Comparison of ENCODE assay signal across 36 cellular contexts in genomic region chr2:147385600-147385999, GRCh38.
"Had no signal": no experiment of that assay in that cellular context is flagged by ENCODE, and none has a peak within 500 bp of the region (broad histone marks: within the 10 kb centered on the region; RNA-seq: fewer than 3 reads in every experiment).

No MANE protein-coding gene starts in this region.

- H3K27ac ChIP-seq: adrenal gland, ascending aorta, cardiac muscle cell, VCaP had no signal

- H3K27me3 ChIP-seq: adrenal gland, ascending aorta, cardiac muscle cell had no signal

- H3K36me3 Mint-ChIP-seq: activated CD4-positive, alpha-beta memory T cell treated with anti-CD3 and anti-CD28 coated beads for 36 hours; activated naive CD4-positive, alpha-beta T cell treated with anti-CD3 and anti-CD28 coated beads, Interleukin-2, amount 50 U/mL, for 72 hours; activated naive CD8-positive, alpha-beta T cell treated with anti-CD3 and anti-CD28 coated beads for 36 hours; brain; T-cell had no signal

- H3K36me3 ChIP-seq: adrenal gland, ascending aorta, cardiac muscle cell had no signal

- DNase-seq: activated B cell treated with CpG ODN at 0.5 μM for 24 hours; activated CD4-positive, alpha-beta memory T cell treated with anti-CD3 and anti-CD28 coated beads for 36 hours; activated CD4-positive, alpha-beta T cell treated with anti-CD3 and anti-CD28 coated beads for 4 hours; activated CD4-positive, alpha-beta T cell treated with anti-CD3 and anti-CD28 coated beads, Interleukin-2, amount 10 ng/mL, durations not matched to agents 24 days and 14 days; activated CD4-positive, alpha-beta T cell treated with anti-CD3 and anti-CD28 coated beads, Interleukin-2, amount 50 U/mL, for 1 hour; activated CD4-positive, alpha-beta T cell treated with anti-CD3 and anti-CD28 coated beads, Interleukin-2, amount 50 U/mL, for 4 hours; activated CD4-positive, CD25-positive, alpha-beta regulatory T cell treated with anti-CD3 and anti-CD28 coated beads, Interleukin-2, amount 50 U/mL, for 72 hours; activated CD8-positive, alpha-beta memory T cell treated with anti-CD3 and anti-CD28 coated beads, Interleukin-2, amount 50 U/mL, for 4 hours; activated CD8-positive, alpha-beta T cell treated with anti-CD3 and anti-CD28 coated beads for 36 hours; activated effector memory CD4-positive, alpha-beta T cell treated with anti-CD3 and anti-CD28 coated beads, Interleukin-2, amount 50 U/mL, for 16 hours; activated gamma-delta T cell treated with Interleukin-2 at 50 U/mL for 16 hours; activated naive CD4-positive, alpha-beta T cell; activated naive CD4-positive, alpha-beta T cell treated with anti-CD3 and anti-CD28 coated beads for 36 hours; activated naive CD4-positive, alpha-beta T cell treated with anti-CD3 and anti-CD28 coated beads, Interleukin-2, amount 50 U/mL, for 16 hours; activated naive CD8-positive, alpha-beta T cell treated with anti-CD3 and anti-CD28 coated beads for 36 hours; activated T-cell treated with anti-CD3 and anti-CD28 coated beads for 4 hours; activated T-cell treated with anti-CD3 and anti-CD28 coated beads, Interleukin-2, amount 50 U/mL, for 1 hour; activated T-cell treated with anti-CD3 and anti-CD28 coated beads, Interleukin-2, amount 50 U/mL, for 4 hours; activated T-cell treated with anti-CD3 and anti-CD28 coated beads, Interleukin-2, amount 50 U/mL, for 72 hours; adrenal gland; amniotic stem cell; anterior cingulate cortex; caudate nucleus; cerebellar nuclear complex; T-cell; T-helper 2 cell; T-helper 9 cell had no signal

- H3K9me3 Mint-ChIP-seq: activated B cell treated with CpG ODN at 0.5 μM for 24 hours; activated CD4-positive, alpha-beta memory T cell treated with anti-CD3 and anti-CD28 coated beads for 36 hours; activated CD8-positive, alpha-beta T cell treated with anti-CD3 and anti-CD28 coated beads for 36 hours; activated naive CD4-positive, alpha-beta T cell treated with anti-CD3 and anti-CD28 coated beads for 36 hours; activated naive CD4-positive, alpha-beta T cell treated with anti-CD3 and anti-CD28 coated beads, Interleukin-2, amount 50 U/mL, for 72 hours; activated naive CD8-positive, alpha-beta T cell treated with anti-CD3 and anti-CD28 coated beads for 36 hours; activated T-cell treated with anti-CD3 and anti-CD28 coated beads, Interleukin-2, amount 50 U/mL, for 4 hours; activated T-cell treated with anti-CD3 and anti-CD28 coated beads, Interleukin-2, amount 50 U/mL, for 72 hours; activated T-helper 1 cell treated with anti-CD3 and anti-CD28 coated beads, Interleukin-12 subunit alpha, Interleukin-12 subunit beta, Interleukin-2, Interleukin-4 antibody, amounts not matched to agents 30 ng/mL and 10 ng/mL and 1 ng/mL, durations not matched to agents 14 hours and 24 hours and 36 hours; activated T-helper 17 cell treated with anti-CD3 and anti-CD28 coated beads, Interleukin-2, amount 50 U/mL, for 72 hours; central memory CD8-positive, alpha-beta T cell; T-cell; T-helper 2 cell treated with Interferon-gamma antibody and Interleukin-4, amounts not matched to agents 5 μg/mL and 100 μg/mL, for 36 hours had no signal

- H3K4me1 ChIP-seq: adrenal gland, ascending aorta had no signal

- H3K4me3 Mint-ChIP-seq: activated B cell treated with CpG ODN at 0.5 μM for 24 hours; activated CD4-positive, alpha-beta memory T cell treated with anti-CD3 and anti-CD28 coated beads for 36 hours; activated CD4-positive, alpha-beta T cell treated with anti-CD3 and anti-CD28 coated beads, Interleukin-2, amount 10 ng/mL, durations not matched to agents 24 days and 14 days; activated CD8-positive, alpha-beta T cell treated with anti-CD3 and anti-CD28 coated beads for 36 hours; activated naive CD4-positive, alpha-beta T cell treated with anti-CD3 and anti-CD28 coated beads for 36 hours; activated naive CD8-positive, alpha-beta T cell treated with anti-CD3 and anti-CD28 coated beads for 36 hours; activated T-cell treated with anti-CD3 and anti-CD28 coated beads, Interleukin-2, amount 50 U/mL, for 4 hours; activated T-cell treated with anti-CD3 and anti-CD28 coated beads, Interleukin-2, amount 50 U/mL, for 72 hours; activated T-helper 1 cell treated with anti-CD3 and anti-CD28 coated beads, Interleukin-12 subunit alpha, Interleukin-12 subunit beta, Interleukin-2, Interleukin-4 antibody, amounts not matched to agents 30 ng/mL and 10 ng/mL and 1 ng/mL, durations not matched to agents 14 hours and 24 hours and 36 hours; activated T-helper 17 cell treated with anti-CD3 and anti-CD28 coated beads, Interleukin-2, amount 50 U/mL, for 72 hours; brain; central memory CD8-positive, alpha-beta T cell; T-cell; T-helper 2 cell treated with Interferon-gamma antibody and Interleukin-4, amounts not matched to agents 5 μg/mL and 100 μg/mL, for 36 hours had no signal

- H3K9me3 ChIP-seq: adrenal gland, ascending aorta had no signal

- H3K4me1 Mint-ChIP-seq: activated B cell treated with CpG ODN at 0.5 μM for 24 hours; activated CD4-positive, alpha-beta T cell treated with anti-CD3 and anti-CD28 coated beads, Interleukin-2, amount 10 ng/mL, durations not matched to agents 24 days and 14 days; activated naive CD8-positive, alpha-beta T cell treated with anti-CD3 and anti-CD28 coated beads for 36 hours; activated T-helper 17 cell treated with anti-CD3 and anti-CD28 coated beads, Interleukin-2, amount 50 U/mL, for 72 hours; central memory CD8-positive, alpha-beta T cell; T-cell had no signal

- ATAC-seq: activated CD8-positive, alpha-beta T cell treated with anti-CD3 and anti-CD28 coated beads for 36 hours; activated naive CD4-positive, alpha-beta T cell treated with anti-CD3 and anti-CD28 coated beads, Interleukin-2, amount 50 U/mL, for 72 hours; activated T-cell treated with anti-CD3 and anti-CD28 coated beads, Interleukin-2, amount 50 U/mL, for 4 hours; activated T-cell treated with anti-CD3 and anti-CD28 coated beads, Interleukin-2, amount 50 U/mL, for 72 hours; activated T-helper 17 cell treated with anti-CD3 and anti-CD28 coated beads, Interleukin-2, amount 50 U/mL, for 72 hours; T-cell had no signal

- H3K27me3 Mint-ChIP-seq: activated B cell treated with CpG ODN at 0.5 μM for 24 hours; activated CD4-positive, alpha-beta memory T cell treated with anti-CD3 and anti-CD28 coated beads for 36 hours; activated CD8-positive, alpha-beta T cell treated with anti-CD3 and anti-CD28 coated beads for 36 hours; activated naive CD8-positive, alpha-beta T cell treated with anti-CD3 and anti-CD28 coated beads for 36 hours; brain; central memory CD8-positive, alpha-beta T cell had no signal

- H3K4me3 ChIP-seq: adrenal gland, ascending aorta, cardiac muscle cell had no signal

- H3K27ac Mint-ChIP-seq: activated B cell treated with CpG ODN at 0.5 μM for 24 hours; activated CD4-positive, alpha-beta memory T cell treated with anti-CD3 and anti-CD28 coated beads for 36 hours; activated CD4-positive, alpha-beta T cell treated with anti-CD3 and anti-CD28 coated beads, Interleukin-2, amount 10 ng/mL, durations not matched to agents 24 days and 14 days; activated CD8-positive, alpha-beta T cell treated with anti-CD3 and anti-CD28 coated beads for 36 hours; activated naive CD4-positive, alpha-beta T cell treated with anti-CD3 and anti-CD28 coated beads for 36 hours; activated naive CD4-positive, alpha-beta T cell treated with anti-CD3 and anti-CD28 coated beads, Interleukin-2, amount 50 U/mL, for 72 hours; activated naive CD8-positive, alpha-beta T cell treated with anti-CD3 and anti-CD28 coated beads for 36 hours; activated T-cell treated with anti-CD3 and anti-CD28 coated beads, Interleukin-2, amount 50 U/mL, for 72 hours; activated T-helper 1 cell treated with anti-CD3 and anti-CD28 coated beads, Interleukin-12 subunit alpha, Interleukin-12 subunit beta, Interleukin-2, Interleukin-4 antibody, amounts not matched to agents 30 ng/mL and 10 ng/mL and 1 ng/mL, durations not matched to agents 14 hours and 24 hours and 36 hours; activated T-helper 17 cell treated with anti-CD3 and anti-CD28 coated beads, Interleukin-2, amount 50 U/mL, for 72 hours; brain; T-cell; T-helper 2 cell treated with Interferon-gamma antibody and Interleukin-4, amounts not matched to agents 5 μg/mL and 100 μg/mL, for 36 hours had no signal
